In genomic region chr7:106484562-106484961, GRCh38 we compare ENCODE assay signal across 11 cellular contexts.
DNase-seq lines count a peak whose midpoint lies in the region; ATAC-seq, FAIRE-seq and TF ChIP-seq lines count a peak whose summit lies in the region.
"Had no signal": no experiment of that assay in that cellular context is flagged by ENCODE, and none has a peak within 500 bp of the region (broad histone marks: within the 10 kb centered on the region; RNA-seq: fewer than 3 reads in every experiment).

No MANE protein-coding gene starts in this region.

- DNase-seq in GM03348 (ENCODE audit: low spot score): peak; percentile 49
- DNase-seq in GM12878 (ENCODE audit: low read depth, low spot score): no peak
- DNase-seq in mucosa of descending colon: no peak
- DNase-seq in cerebellar nuclear complex (lab: John Stamatoyannopoulos, UW): no peak
- DNase-seq in WTC11 (ENCODE audit: low spot score): no peak
- DNase-seq in DMS 273 (lab: John Stamatoyannopoulos, UW; ENCODE audit: unreplicated experiment): no peak
- DNase-seq in central memory CD4-positive, alpha-beta T cell: no peak
- DNase-seq: cortex of kidney, NCI-H2029 had no signal

- H2AFZ ChIP-seq in GM12878 (ENCODE audit: control insufficient read depth, low read depth, low read length): peak overlapping the region; percentile 24

- no TSS peak for BruUV-seq in GM12878 (replicated peaks; lab: Mats Ljungman, UMichigan)

- RAD21 ChIA-PET in GM12878 (lab: Charles Lee; ENCODE audit: unreplicated experiment): interaction anchor here (0.7 to 0.9 kb wide), 2 partner anchors 22 to 329 kb away, joined by 3 read pairs; no protein-coding TSS in a partner anchor

- H3K4me1 ChIP-seq in GM12878 (ENCODE audit: control insufficient read depth, insufficient read depth, low read length): peaks cover 11% of the 10 kb centered on the region
- no peaks in the 10 kb centered on the region for H3K4me1 ChIP-seq in mucosa of descending colon (ENCODE audit: low read depth)

- no peak for TF ChIP-seq RAD21 in GM12878 (IDR thresholded peaks at IDR 0.05; ENCODE audit: insufficient read depth, low read depth, low read length)

- H3K27ac Mint-ChIP-seq in WTC11: no peak overlapping the region

- ATAC-seq in HG03095 (IDR thresholded peaks at IDR 0.05; ENCODE audit: unreplicated experiment) (peak; percentile 8), GM12878 (peak; percentile 34), mucosa of descending colon (peak; percentile 28), WTC11 (no peak)

- POLR2A ChIA-PET in GM12878 (lab: Charles Lee): interaction anchor here (0.6 to 1.1 kb wide), 2 partner anchors 10 to 262 kb away, joined by 3 to 4 read pairs; no protein-coding TSS in a partner anchor
- POLR2A ChIA-PET in WTC11 (lab: Charles Lee): no interaction called here

- H3K4me3 ChIP-seq in GM12878: no peak overlapping the region
- no peak overlapping the region for H3K4me3 ChIP-seq in mucosa of descending colon

- intact Hi-C loops in GM12878 (cut with micrococcal nuclease; ENCODE audit: unreplicated experiment) (no loop called here), mucosa of descending colon (cut with DNase I, micrococcal nuclease) (no loop called here)

- no peaks in the 10 kb centered on the region for H3K36me3 Mint-ChIP-seq in WTC11

- no peak overlapping the region for H3K9ac ChIP-seq in GM12878 (ENCODE audit: control insufficient read depth, insufficient read depth, low read length)

- TF ChIP-seq CTCF in GM12878 (IDR thresholded peaks at IDR 0.05 in 2 of 3, conservative IDR thresholded peaks at IDR 0.05 in 1 of 3; ENCODE audit: control insufficient read depth in 2 of 3, extremely low read depth in 1 of 3, insufficient read depth in 1 of 3, low read depth in 3 of 3, low read length in 3 of 3): no peak
- TF ChIP-seq CTCF in mucosa of descending colon (IDR thresholded peaks at IDR 0.05): no peak
- TF ChIP-seq CTCF in WTC11 (IDR thresholded peaks at IDR 0.05): no peak

- FAIRE-seq in GM12878 (lab: Jason Lieb, UNC): no peak

- no peaks in the 10 kb centered on the region for H3K27me3 ChIP-seq in GM12878 (replicated peaks in 1 of 2; ENCODE audit: control insufficient read depth in 2 of 2, insufficient read depth in 2 of 2, low read length in 1 of 2)

- CTCF ChIA-PET in GM12878 (lab: Yijun Ruan, JAX) (interaction anchor here (0.8 to 3.2 kb wide), 7 partner anchors 13 to 308 kb away, joined by 3 to 12 read pairs (median 3); no protein-coding TSS in a partner anchor), WTC11 (lab: Charles Lee) (interaction anchor here (1.6 kb wide), 1 partner anchor 308 kb away, joined by 5 read pairs; no protein-coding TSS in a partner anchor)

- H3K36me3 ChIP-seq in GM12878 (ENCODE audit: control insufficient read depth in 2 of 2, insufficient read depth in 2 of 2, low read length in 1 of 2): no peaks in the 10 kb centered on the region
- H3K36me3 ChIP-seq in mucosa of descending colon (ENCODE audit: low read depth): no peaks in the 10 kb centered on the region

- H3K4me1 Mint-ChIP-seq in WTC11: no peaks in the 10 kb centered on the region

- peaks cover 4% of the 10 kb centered on the region for H3K9me3 Mint-ChIP-seq in WTC11

- in situ Hi-C loops in GM12878 (cut with MboI): no loop called here

- H3K27me3 Mint-ChIP-seq in WTC11 (ENCODE audit: low read depth): no peaks in the 10 kb centered on the region

- no peak overlapping the region for H3K4me2 ChIP-seq in GM12878 (ENCODE audit: control insufficient read depth, insufficient read depth)

- TF ChIP-seq POLR2A in GM12878 (IDR thresholded peaks at IDR 0.05; ENCODE audit: low read depth, low read length): no peak

- no peak for TF ChIP-seq EP300 in GM12878 (IDR thresholded peaks at IDR 0.05; ENCODE audit: borderline replicate concordance in 1 of 2, control insufficient read depth in 1 of 2, low read depth in 2 of 2, low read length in 2 of 2)

- no peaks in the 10 kb centered on the region for H3K79me2 ChIP-seq in GM12878 (ENCODE audit: control insufficient read depth, insufficient read depth, low read length)

- no peak overlapping the region for H3K27ac ChIP-seq in GM12878 (ENCODE audit: control insufficient read depth, insufficient read depth)
- H3K27ac ChIP-seq: VCaP had no signal

- WGBS in GM12878 (ENCODE audit: insufficient coverage, insufficient replicate concordance, low lambda C conversion rate, missing lambda C conversion rate): 45% methylated on average over 1 of the region's 1 CpG

- H3K4me3 Mint-ChIP-seq in WTC11: no peak overlapping the region

- H4K20me1 ChIP-seq in GM12878 (ENCODE audit: control insufficient read depth, insufficient read depth): no peaks in the 10 kb centered on the region

- H3K9me3 ChIP-seq in GM12878 (replicated peaks; ENCODE audit: control insufficient read depth, insufficient read depth, low read length) (no peaks in the 10 kb centered on the region), mucosa of descending colon (no peaks in the 10 kb centered on the region)

- SMC1A ChIA-PET in GM12878 (lab: Charles Lee; ENCODE audit: uncharacterized antibody, unreplicated experiment): interaction anchor here (0.6 to 3.9 kb wide), 9 partner anchors 16 to 407 kb away, joined by 3 to 13 read pairs (median 4); no protein-coding TSS in a partner anchor

TF ChIP-seq in GM12878, 131 proteins besides CTCF, POLR2A, EP300 and RAD21 (continues in another document):
- TF ChIP-seq MXI1 (IDR thresholded peaks at IDR 0.05; ENCODE audit: low read depth, low read length): no peak
- TF ChIP-seq HSF1 (IDR thresholded peaks at IDR 0.05; ENCODE audit: low read depth, low read length): no peak
- TF ChIP-seq BHLHE40 (IDR thresholded peaks at IDR 0.05; ENCODE audit: borderline replicate concordance in 1 of 2, low read depth in 2 of 2, low read length in 1 of 2): peak in 1 of 2 experiments; percentile 12; a peak in 1 of 4 replicates
- TF ChIP-seq PBX3 (IDR thresholded peaks at IDR 0.05; ENCODE audit: insufficient replicate concordance, low read depth, low read length): no peak
- no peak for TF ChIP-seq FOXM1 (IDR thresholded peaks at IDR 0.05; ENCODE audit: low read depth, low read length)
- no peak for TF ChIP-seq EGR1 (IDR thresholded peaks at IDR 0.05; ENCODE audit: borderline replicate concordance in 1 of 2, low read depth in 2 of 2, low read length in 2 of 2)
- peak; percentile 78 for TF ChIP-seq RAD51 (IDR thresholded peaks at IDR 0.05)
- TF ChIP-seq RBBP5 (conservative IDR thresholded peaks at IDR 0.05): no peak
- TF ChIP-seq KDM1A (IDR thresholded peaks at IDR 0.05; ENCODE audit: borderline replicate concordance): no peak

TF ChIP-seq in WTC11, 78 proteins besides CTCF, POLR2A, EP300 and RAD21:
- TF ChIP-seq EMX1 (CRISPR knock-in tag; IDR thresholded peaks at IDR 0.05) (no peak), FOXJ3 (CRISPR knock-in tag; IDR thresholded peaks at IDR 0.05; ENCODE audit: borderline replicate concordance) (no peak), MLX (CRISPR knock-in tag; IDR thresholded peaks at IDR 0.05) (no peak), NR2C2 (CRISPR knock-in tag; IDR thresholded peaks at IDR 0.05) (no peak)
